Comparison of ENCODE assay signal across 1 cellular context in the genomic region with DNA sequence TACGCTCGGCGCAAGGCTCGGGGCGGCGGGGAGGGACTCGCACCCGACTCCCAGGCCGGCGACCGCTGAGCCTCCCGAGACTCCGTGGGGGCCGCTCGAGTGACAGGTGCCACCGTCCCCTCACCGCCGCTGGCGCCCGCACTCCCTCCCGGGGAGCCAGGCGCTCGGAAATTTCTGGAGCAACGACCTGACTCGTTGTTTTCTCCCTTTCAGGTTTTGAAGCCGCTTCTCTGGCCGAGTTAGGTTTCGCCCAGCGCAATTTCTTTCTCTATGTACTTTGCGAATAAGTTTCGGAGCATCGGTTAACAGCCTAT.
TF ChIP-seq lines count a peak whose summit lies in the region.
"Not testable (repeated sequence)": the region's sequence is repeated elsewhere in the genome, so short reads cannot be mapped to it uniquely, and the experiment has no call there.

No MANE protein-coding gene starts in this region.

TF ChIP-seq in K562, 482 proteins besides CTCF, POLR2A, EP300 and RAD21 (continued from another document):
- TF ChIP-seq, protein P1, sequence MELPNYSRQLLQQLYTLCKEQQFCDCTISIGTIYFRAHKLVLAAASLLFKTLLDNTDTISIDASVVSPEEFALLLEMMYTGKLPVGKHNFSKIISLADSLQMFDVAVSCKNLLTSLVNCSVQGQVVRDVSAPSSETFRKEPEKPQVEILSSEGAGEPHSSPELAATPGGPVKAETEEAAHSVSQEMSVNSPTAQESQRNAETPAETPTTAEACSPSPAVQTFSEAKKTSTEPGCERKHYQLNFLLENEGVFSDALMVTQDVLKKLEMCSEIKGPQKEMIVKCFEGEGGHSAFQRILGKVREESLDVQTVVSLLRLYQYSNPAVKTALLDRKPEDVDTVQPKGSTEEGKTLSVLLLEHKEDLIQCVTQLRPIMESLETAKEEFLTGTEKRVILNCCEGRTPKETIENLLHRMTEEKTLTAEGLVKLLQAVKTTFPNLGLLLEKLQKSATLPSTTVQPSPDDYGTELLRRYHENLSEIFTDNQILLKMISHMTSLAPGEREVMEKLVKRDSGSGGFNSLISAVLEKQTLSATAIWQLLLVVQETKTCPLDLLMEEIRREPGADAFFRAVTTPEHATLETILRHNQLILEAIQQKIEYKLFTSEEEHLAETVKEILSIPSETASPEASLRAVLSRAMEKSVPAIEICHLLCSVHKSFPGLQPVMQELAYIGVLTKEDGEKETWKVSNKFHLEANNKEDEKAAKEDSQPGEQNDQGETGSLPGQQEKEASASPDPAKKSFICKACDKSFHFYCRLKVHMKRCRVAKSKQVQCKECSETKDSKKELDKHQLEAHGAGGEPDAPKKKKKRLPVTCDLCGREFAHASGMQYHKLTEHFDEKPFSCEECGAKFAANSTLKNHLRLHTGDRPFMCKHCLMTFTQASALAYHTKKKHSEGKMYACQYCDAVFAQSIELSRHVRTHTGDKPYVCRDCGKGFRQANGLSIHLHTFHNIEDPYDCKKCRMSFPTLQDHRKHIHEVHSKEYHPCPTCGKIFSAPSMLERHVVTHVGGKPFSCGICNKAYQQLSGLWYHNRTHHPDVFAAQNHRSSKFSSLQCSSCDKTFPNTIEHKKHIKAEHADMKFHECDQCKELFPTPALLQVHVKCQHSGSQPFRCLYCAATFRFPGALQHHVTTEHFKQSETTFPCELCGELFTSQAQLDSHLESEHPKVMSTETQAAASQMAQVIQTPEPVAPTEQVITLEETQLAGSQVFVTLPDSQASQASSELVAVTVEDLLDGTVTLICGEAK (IDR thresholded peaks at IDR 0.05), result 0 out of 2 replicates have a peak, but pooled peaks have one; percentile 17
- TF ChIP-seq, protein P1 (CRISPR knock-in tag; IDR thresholded peaks at IDR 0.05), result not testable (repeated sequence)
- TF ChIP-seq POLR2G (IDR thresholded peaks at IDR 0.05; ENCODE audit: low read depth, low read length), result 0 out of 2 replicates have a peak, but pooled peaks have one; percentile 7
- TF ChIP-seq, protein P2, sequence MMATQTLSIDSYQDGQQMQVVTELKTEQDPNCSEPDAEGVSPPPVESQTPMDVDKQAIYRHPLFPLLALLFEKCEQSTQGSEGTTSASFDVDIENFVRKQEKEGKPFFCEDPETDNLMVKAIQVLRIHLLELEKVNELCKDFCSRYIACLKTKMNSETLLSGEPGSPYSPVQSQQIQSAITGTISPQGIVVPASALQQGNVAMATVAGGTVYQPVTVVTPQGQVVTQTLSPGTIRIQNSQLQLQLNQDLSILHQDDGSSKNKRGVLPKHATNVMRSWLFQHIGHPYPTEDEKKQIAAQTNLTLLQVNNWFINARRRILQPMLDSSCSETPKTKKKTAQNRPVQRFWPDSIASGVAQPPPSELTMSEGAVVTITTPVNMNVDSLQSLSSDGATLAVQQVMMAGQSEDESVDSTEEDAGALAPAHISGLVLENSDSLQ (IDR thresholded peaks at IDR 0.05), result 0 out of 2 replicates have a peak, but pooled peaks have one; percentile 10
